1 cellular context compared by ENCODE assay signal in genomic region chrX:53082773-53083616, GRCh38.
A peak's percentile ranks its signal among the peaks of the same experiment; 100 is the strongest.
TF ChIP-seq lines count a peak whose summit lies in the region.

No MANE protein-coding gene starts in this region.

TF ChIP-seq in HepG2, 621 proteins besides CTCF, POLR2A, EP300 and RAD21:
- no peak for TF ChIP-seq ZNF788 (CRISPR knock-in tag; IDR thresholded peaks at IDR 0.05; ENCODE audit: borderline replicate concordance)
- TF ChIP-seq ZC3H13 (CRISPR knock-in tag; IDR thresholded peaks at IDR 0.05): no peak
- 0 out of 2 replicates have a peak, but pooled peaks have one; percentile 13 for TF ChIP-seq PATZ1 (CRISPR knock-in tag; IDR thresholded peaks at IDR 0.05)
- TF ChIP-seq BHLHE40 (IDR thresholded peaks at IDR 0.05; ENCODE audit: low read length): no peak
- TF ChIP-seq ZFP82 (CRISPR knock-in tag; IDR thresholded peaks at IDR 0.05; ENCODE audit: borderline replicate concordance): no peak
- no peak for TF ChIP-seq ZNF609 (CRISPR knock-in tag; IDR thresholded peaks at IDR 0.05; ENCODE audit: borderline replicate concordance)
- TF ChIP-seq REL (CRISPR knock-in tag; conservative IDR thresholded peaks at IDR 0.05): 0 out of 2 replicates have a peak, but pooled peaks have one; percentile 19
